Comparison of ENCODE assay signal across 19 cellular contexts in genomic region chr1:192168964-192169363, GRCh38. TPM values are rescaled to one million over a fixed set of nuclear protein-coding genes. Genes with fewer than 3 reads are reported as not detected.
A peak's percentile ranks its signal among the peaks of the same experiment; 100 is the strongest.
DNase-seq lines count a peak whose midpoint lies in the region; ATAC-seq, FAIRE-seq and TF ChIP-seq lines count a peak whose summit lies in the region.
"Had no signal": no experiment of that assay in that cellular context is flagged by ENCODE, and none has a peak within 500 bp of the region (broad histone marks: within the 10 kb centered on the region; RNA-seq: fewer than 3 reads in every experiment).

No MANE protein-coding gene starts in this region.

- H3K27me3 ChIP-seq in IMR-90 (ENCODE audit: control insufficient read depth, insufficient read depth, low read length) = no peaks in the 10 kb centered on the region
- H3K27me3 ChIP-seq in OCI-LY3 (ENCODE audit: low read depth, low read length) = no peaks in the 10 kb centered on the region
- no peaks in the 10 kb centered on the region for H3K27me3 ChIP-seq in K562 (ENCODE audit: control insufficient read depth in 2 of 2, insufficient read depth in 2 of 2, low read length in 2 of 2)
- no peaks in the 10 kb centered on the region for H3K27me3 ChIP-seq in spleen (replicated peaks in 1 of 7)
- H3K27me3 ChIP-seq in effector memory CD4-positive, alpha-beta T cell (replicated peaks; ENCODE audit: control insufficient read depth, insufficient read depth, low read length, poor library complexity, severe bottlenecking) = no peaks in the 10 kb centered on the region
- H3K27me3 ChIP-seq in gastroesophageal sphincter = no peaks in the 10 kb centered on the region

- no peak overlapping the region for H3K4me3 ChIP-seq in IMR-90 (ENCODE audit: insufficient read depth, low read depth, low read length)
- no peak overlapping the region for H3K4me3 ChIP-seq in OCI-LY3 (ENCODE audit: low read length)
- H3K4me3 ChIP-seq in K562 = no peak overlapping the region
- no peak overlapping the region for H3K4me3 ChIP-seq in spleen
- H3K4me3 ChIP-seq in effector memory CD4-positive, alpha-beta T cell (ENCODE audit: insufficient read depth, low read depth, low read length, poor library complexity, severe bottlenecking) = no peak overlapping the region
- H3K4me3 ChIP-seq in gastroesophageal sphincter = no peak overlapping the region
- H3K4me3 ChIP-seq: A549 had no signal

- no peak overlapping the region for H3K23ac ChIP-seq in IMR-90 (ENCODE audit: low read depth, low read length)

- no peak overlapping the region for H2BK120ac ChIP-seq in IMR-90 (ENCODE audit: low read depth, low read length)

- no peak overlapping the region for H3K9ac ChIP-seq in IMR-90 (ENCODE audit: low read depth, low read length)
- no peak overlapping the region for H3K9ac ChIP-seq in OCI-LY3 (ENCODE audit: low read length)
- H3K9ac ChIP-seq in K562 (ENCODE audit: insufficient read depth in 1 of 2, low read depth in 2 of 2, low read length in 2 of 2) = no peak overlapping the region

- POLR2A ChIA-PET in IMR-90 (lab: Charles Lee; ENCODE audit: unreplicated experiment) (no interaction called here), K562 (lab: Yijun Ruan, JAX) (no interaction called here)

- H2AFZ ChIP-seq in IMR-90 (replicated peaks; ENCODE audit: low read length, poor library complexity) (no peak overlapping the region), OCI-LY3 (ENCODE audit: low read depth, low read length) (no peak overlapping the region), K562 (ENCODE audit: low read depth, low read length) (peak overlapping the region; percentile 86)

- H3K4me1 ChIP-seq in IMR-90 (ENCODE audit: control insufficient read depth, insufficient read depth, low read length) (peaks cover 2% of the 10 kb centered on the region; the same call in 1 of the 2 replicates), OCI-LY3 (ENCODE audit: low read length) (peaks cover 26% of the 10 kb centered on the region), K562 (replicated peaks in 1 of 2; ENCODE audit: control insufficient read depth in 2 of 2, insufficient read depth in 2 of 2, low read length in 2 of 2) (peaks cover 0 to 13% of the 10 kb centered on the region in 2 experiments; a peak in 2 of 5 replicates), spleen (peaks cover 0 to 56% (median 23%) of the 10 kb centered on the region in 6 donors), gastroesophageal sphincter (peaks cover 0 to 11% (median 0%) of the 10 kb centered on the region in 3 donors)
- no peaks in the 10 kb centered on the region for H3K4me1 ChIP-seq in effector memory CD4-positive, alpha-beta T cell (ENCODE audit: control insufficient read depth, insufficient read depth, low read length, poor library complexity, severe bottlenecking)
- H3K4me1 ChIP-seq: A549 had no signal

- TF ChIP-seq POLR2A in IMR-90 (IDR thresholded peaks at IDR 0.05; ENCODE audit: low read depth, low read length) (no peak), K562 (conservative IDR thresholded peaks at IDR 0.05) (no peak), spleen (IDR thresholded peaks at IDR 0.05) (no peak), gastroesophageal sphincter (IDR thresholded peaks at IDR 0.05) (no peak)

- BruUV-seq in IMR-90 (replicated peaks; lab: Mats Ljungman, UMichigan) (no TSS peak), K562 (replicated peaks; lab: Mats Ljungman, UMichigan) (no TSS peak)

- H4K5ac ChIP-seq in IMR-90 (ENCODE audit: low read depth, low read length) = no peak overlapping the region

- H4K91ac ChIP-seq in IMR-90 (ENCODE audit: insufficient read depth, low read depth, low read length) = no peak overlapping the region

- intact Hi-C loops in IMR-90 (cut with micrococcal nuclease) (no loop called here), K562 (cut with micrococcal nuclease) (no loop called here), spleen (cut with DNase I; ENCODE audit: low total_unique reads) (no loop called here)

- H2BK5ac ChIP-seq in IMR-90 (ENCODE audit: low read depth, low read length, poor library complexity, severe bottlenecking) = no peak overlapping the region

- H2AK5ac ChIP-seq in IMR-90 (ENCODE audit: low read depth, low read length) = no peak overlapping the region

- H4K20me1 ChIP-seq in IMR-90 (ENCODE audit: insufficient read depth, low read length) (no peaks in the 10 kb centered on the region), OCI-LY3 (ENCODE audit: insufficient read depth, low read length) (no peaks in the 10 kb centered on the region), K562 (replicated peaks; ENCODE audit: control insufficient read depth, insufficient read depth, low read length) (no peaks in the 10 kb centered on the region)

- FAIRE-seq in K562 (lab: Jason Lieb, UNC) = no peak
- FAIRE-seq: A549, GM12892 had no signal

- H3K27ac ChIP-seq in IMR-90 (ENCODE audit: insufficient read depth, low read length) = no peak overlapping the region
- no peak overlapping the region for H3K27ac ChIP-seq in OCI-LY3 (ENCODE audit: low read length)
- H3K27ac ChIP-seq in K562 (ENCODE audit: extremely low read depth, low read depth, low read length) = no peak overlapping the region
- H3K27ac ChIP-seq in spleen = peak overlapping the region in 5 of 8 donors; percentile 65 to 78 (median 78)
- no peak overlapping the region for H3K27ac ChIP-seq in effector memory CD4-positive, alpha-beta T cell (ENCODE audit: insufficient read depth, low read length, poor library complexity, severe bottlenecking)
- no peak overlapping the region for H3K27ac ChIP-seq in gastroesophageal sphincter
- H3K27ac ChIP-seq: A549 had no signal

- H3K79me2 ChIP-seq in OCI-LY3 (ENCODE audit: low read length) = no peaks in the 10 kb centered on the region
- no peaks in the 10 kb centered on the region for H3K79me2 ChIP-seq in K562 (ENCODE audit: control insufficient read depth, insufficient read depth, low read length)

- no peak overlapping the region for H3K14ac ChIP-seq in IMR-90 (replicated peaks; ENCODE audit: low read depth, low read length)

- no peak overlapping the region for H3K56ac ChIP-seq in IMR-90 (ENCODE audit: extremely low read depth, insufficient read depth, low read length)

- no peak overlapping the region for H3K18ac ChIP-seq in IMR-90 (ENCODE audit: low read depth, low read length)

- dilution Hi-C loops in IMR-90 (cut with HindIII; ENCODE audit: low sequenced_read_pairs, unreplicated experiment) = no loop called here

- H3K36me3 ChIP-seq in IMR-90 (ENCODE audit: control insufficient read depth, insufficient read depth, low read length) = no peaks in the 10 kb centered on the region
- no peaks in the 10 kb centered on the region for H3K36me3 ChIP-seq in OCI-LY3 (replicated peaks; ENCODE audit: low read depth, low read length)
- H3K36me3 ChIP-seq in K562 (ENCODE audit: control insufficient read depth, insufficient read depth, low read length) = no peaks in the 10 kb centered on the region
- no peaks in the 10 kb centered on the region for H3K36me3 ChIP-seq in spleen
- H3K36me3 ChIP-seq in effector memory CD4-positive, alpha-beta T cell (ENCODE audit: control insufficient read depth, insufficient read depth, low read length) = no peaks in the 10 kb centered on the region
- H3K36me3 ChIP-seq in gastroesophageal sphincter = no peaks in the 10 kb centered on the region

- no peaks in the 10 kb centered on the region for H3K79me1 ChIP-seq in IMR-90 (ENCODE audit: low read depth in 1 of 2, low read length in 2 of 2)

- H3K9me3 ChIP-seq in IMR-90 (ENCODE audit: control insufficient read depth, insufficient read depth, low read length) = no peaks in the 10 kb centered on the region
- no peaks in the 10 kb centered on the region for H3K9me3 ChIP-seq in OCI-LY3 (ENCODE audit: insufficient read depth, low read length)
- H3K9me3 ChIP-seq in K562 (replicated peaks; ENCODE audit: control insufficient read depth, insufficient read depth, low read depth, low read length) = peaks cover 8% of the 10 kb centered on the region
- H3K9me3 ChIP-seq in spleen = peaks cover 0 to 13% (median 10%) of the 10 kb centered on the region in 8 donors
- H3K9me3 ChIP-seq in effector memory CD4-positive, alpha-beta T cell (ENCODE audit: control insufficient read depth, low read length) = no peaks in the 10 kb centered on the region
- peaks cover 0 to 7% (median 0%) of the 10 kb centered on the region in 3 donors for H3K9me3 ChIP-seq in gastroesophageal sphincter
- H3K9me3 ChIP-seq: A549 had no signal

- in situ Hi-C loops in IMR-90 (cut with MboI; ENCODE audit: low sequenced_read_pairs) = no loop called here
- in situ Hi-C loops in K562 (cut with MboI) = no loop called here

- no peak overlapping the region for H4K8ac ChIP-seq in IMR-90 (ENCODE audit: low read depth in 2 of 2, low read length in 2 of 2)

- no peak overlapping the region for H2AK9ac ChIP-seq in IMR-90 (replicated peaks; ENCODE audit: low read depth, low read length, poor library complexity)

- CTCF ChIA-PET in IMR-90 (lab: Yijun Ruan, JAX) = no interaction called here
- CTCF ChIA-PET in K562 (lab: Yijun Ruan, JAX; ENCODE audit: low intra/inter-chr PET ratio) = no interaction called here

- peaks cover 4% of the 10 kb centered on the region for H3K9me1 ChIP-seq in IMR-90 (ENCODE audit: insufficient read depth, low read length)
- no peaks in the 10 kb centered on the region for H3K9me1 ChIP-seq in K562 (ENCODE audit: control insufficient read depth, insufficient read depth, low read length)

- H2BK20ac ChIP-seq in IMR-90 (ENCODE audit: low read depth, low read length) = no peak overlapping the region

- no peak overlapping the region for H2BK15ac ChIP-seq in IMR-90 (ENCODE audit: low read depth, low read length)

- no peak for ATAC-seq in IMR-90 (ENCODE audit: low read depth)
- no peak for ATAC-seq in K562
- no peak for ATAC-seq in GM21825 (IDR thresholded peaks at IDR 0.05; ENCODE audit: unreplicated experiment)
- ATAC-seq in gastroesophageal sphincter = no peak
- ATAC-seq in HG02970 (IDR thresholded peaks at IDR 0.05; ENCODE audit: low FRiP score, unreplicated experiment) = no peak
- ATAC-seq: A549; CD8-positive, alpha-beta T cell had no signal

- TF ChIP-seq RAD21 in IMR-90 (IDR thresholded peaks at IDR 0.05; ENCODE audit: low read length) (no peak), K562 (CRISPR knock-in tag; conservative IDR thresholded peaks at IDR 0.05 in 1 of 2, IDR thresholded peaks at IDR 0.05 in 1 of 2) (no peak)

- TF ChIP-seq EP300 in K562 (IDR thresholded peaks at IDR 0.05; ENCODE audit: low read length) (no peak), gastroesophageal sphincter (IDR thresholded peaks at IDR 0.05) (no peak)

- TF ChIP-seq CTCF in IMR-90 (conservative IDR thresholded peaks at IDR 0.05; ENCODE audit: low read depth, low read length) (no peak), OCI-LY3 (IDR thresholded peaks at IDR 0.05; ENCODE audit: low read depth, low read length) (no peak), K562 (IDR thresholded peaks at IDR 0.05 in 2 of 3, conservative IDR thresholded peaks at IDR 0.05 in 1 of 3; ENCODE audit: insufficient read depth in 2 of 3, low read depth in 1 of 3, low read length in 3 of 3) (no peak), spleen (IDR thresholded peaks at IDR 0.05 in 8 of 11, conservative IDR thresholded peaks at IDR 0.05 in 3 of 11) (no peak), gastroesophageal sphincter (IDR thresholded peaks at IDR 0.05) (no peak)

- H3K4ac ChIP-seq in IMR-90 (ENCODE audit: low read depth, low read length) = no peak overlapping the region

- no CpG with 5 or more reads among the region's 4 CpGs for WGBS in IMR-90 (ENCODE audit: extremely low coverage in 2 of 2, insufficient read length in 1 of 2), 2 experiments
- 47% methylated on average over 4 of the region's 4 CpGs for WGBS in K562 (ENCODE audit: insufficient coverage, low coverage, missing lambda C conversion rate)
- WGBS in spleen, 5 donors = 63 to 78% (median 68%) methylated on average over 4 of the region's 4 CpGs
- 59 to 78% methylated on average over 4 of the region's 4 CpGs for WGBS in gastroesophageal sphincter (ENCODE audit: low coverage in 1 of 2), 2 donors

- DNase-seq in IMR-90 (no peak), K562 (ENCODE audit: extremely low read depth in 1 of 4, low spot score in 3 of 4) (no peak), spleen (no peak)
- DNase-seq in effector memory CD4-positive, alpha-beta T cell = no peak
- DNase-seq: CD8-positive, alpha-beta T cell; COR-L47; DMS153; DMS79 treated with DMSO at 0.1 percent for 48 hours; GDM1; HCEC 1CT; HFFc6 had no signal

- H3K4me2 ChIP-seq in IMR-90 (ENCODE audit: low read depth, low read length) (no peak overlapping the region), OCI-LY3 (ENCODE audit: low read length) (peak overlapping the region; percentile 66; the same call in 1 of the 2 replicates), K562 (ENCODE audit: insufficient read depth, low read length) (no peak overlapping the region)
- H3K4me2 ChIP-seq: A549 had no signal

RNA-seq across cellular contexts. Expression of gene RGS18, which starts 10.7 kb away (rescaled TPM):
- under 0.01 and 0.18 TPM in 2 replicates for total RNA-seq in IMR-90 (2012; rRNA removed)
- 0.09 TPM in 1 of 2 replicates, not detected in the other for polyA plus RNA-seq in IMR-90 (2012; rRNA removed)
- not detected in 2 replicates for polyA plus RNA-seq in IMR-90 (2012; cell fraction: cytosol; rRNA removed)
- 0.06 TPM in 1 of 2 replicates, not detected in the other for polyA plus RNA-seq in IMR-90 (2012; cell fraction: nucleus; rRNA removed; ENCODE audit: low replicate concordance)
- not detected in 2 replicates for total RNA-seq in K562 (2011; cell fraction: chromatin; rRNA removed; ENCODE audit: low replicate concordance)
- not detected in 2 replicates for total RNA-seq in K562 (2011; cell fraction: nucleolus; rRNA removed)
- total RNA-seq in K562 (2011; cell fraction: nucleoplasm; rRNA removed) = not detected in 2 replicates
- total RNA-seq in K562 (2014; rRNA removed) = not detected in 2 replicates
- total RNA-seq in K562 (2014; rRNA removed; fragmentation: Illumina TruSeq; extraction: Trizol) = 0.10 TPM in 1 of 2 replicates, not detected in the other
- 0.11 and 0.19 TPM in 2 replicates for total RNA-seq in K562 (2015; rRNA removed; fragmentation: Illumina TruSeq; extraction: Trizol)
- not detected in 2 replicates for total RNA-seq in K562 (2021)
- 0.06 TPM in 1 of 2 replicates, not detected in the other for polyA plus RNA-seq in K562 (2011; rRNA removed)
- polyA plus RNA-seq in K562 (2011; cell fraction: cytosol; rRNA removed) = 0.03 TPM in 1 of 2 replicates, not detected in the other
- polyA plus RNA-seq in K562 (2011; cell fraction: nucleus; rRNA removed) = not detected in 2 replicates
- 0.07 and 0.09 TPM in 2 replicates for polyA plus RNA-seq in K562 (2012)
- 0.04 and 0.08 TPM in 2 replicates for polyA plus RNA-seq in K562 (2014; fragmentation: Illumina TruSeq; extraction: Trizol)
- polyA plus RNA-seq in K562 (2014; fragmentation: Nextera tagmentation; extraction: Ambion mirVana) = under 1 TPM in 1 of 2 experiments, not detected in 1; 0.03 TPM
- polyA plus RNA-seq in K562 (2014; rRNA removed) = not detected in 2 replicates
- 0.12 TPM in 1 of 2 replicates, not detected in the other for polyA minus RNA-seq in K562 (2011; rRNA and poly(A)+ RNA removed)
- not detected in 2 replicates for polyA minus RNA-seq in K562 (2011; cell fraction: cytosol; rRNA and poly(A)+ RNA removed)
- 0.22 TPM in 1 of 2 replicates, not detected in the other for polyA minus RNA-seq in K562 (2011; cell fraction: nucleus; rRNA and poly(A)+ RNA removed)
- total RNA-seq in spleen = 10 to 100 TPM; 29.2 to 84.7 (median 46.9) TPM
- 10 to 100 TPM in 2 of 3 donors, 1 to 10 TPM in 1; 5.5 to 14.6 (median 11.3) TPM for polyA plus RNA-seq in spleen
- 1 to 10 TPM in 2 of 4 donors, under 1 TPM in 2; 0.47 to 3.8 (median 2.1) TPM for total RNA-seq in gastroesophageal sphincter
- total RNA-seq: HFFc6, HT-29 had no signal
- polyA plus RNA-seq: A549, BJ had no signal

Comparison
In these comparisons a context has a peak if more than half of its experiments do, and no peak if none do; other contexts are left out.
1. H3K27ac ChIP-seq: peak in spleen (5 of 8); none in IMR-90 (single experiment), OCI-LY3 (single experiment), K562 (single experiment), effector memory CD4-positive, alpha-beta T cell (single experiment) and gastroesophageal sphincter (0 of 4).
2. RNA of gene RGS18, which starts 10.7 kb away (total RNA-seq): 29.2 to 84.7 TPM in spleen; 0.47 to 3.8 TPM in gastroesophageal sphincter, under 0.01 to 0.18 TPM in IMR-90 and 0.10 to 0.19 TPM in K562; every median in the first group is over 4 times any median in the second.